19 cellular contexts compared by ENCODE assay signal in genomic region chr1:184879876-184880275, GRCh38.
"Had no signal": no experiment of that assay in that cellular context is flagged by ENCODE, and none has a peak within 500 bp of the region (broad histone marks: within the 10 kb centered on the region; RNA-seq: fewer than 3 reads in every experiment).

No MANE protein-coding gene starts in this region.

- H3K4me3 ChIP-seq: gastrocnemius medialis, mucosa of descending colon, testis, uterus had no signal

- ATAC-seq: activated CD4-positive, CD25-positive, alpha-beta regulatory T cell treated with anti-CD3 and anti-CD28 coated beads, Interleukin-2, amount 50 U/mL, for 24 hours; gastrocnemius medialis; left lobe of liver; mucosa of descending colon; naive thymus-derived CD8-positive, alpha-beta T cell; stimulated activated naive CD8-positive, alpha-beta T cell treated with anti-CD3 and anti-CD28 coated beads, Interleukin-15, Interleukin-2, amounts not matched to agents 100 U/mL and 50 U/mL, for 24 hours had no signal

- H3K4me1 ChIP-seq: uterus had no signal

- H3K27me3 ChIP-seq: gastrocnemius medialis, testis, uterus had no signal

- H3K27ac ChIP-seq: epithelial cell of prostate, testis, uterus had no signal

- DNase-seq: activated CD4-positive, alpha-beta T cell treated with anti-CD3 and anti-CD28 coated beads, Interleukin-2, amount 50 U/mL, for 1 hour; activated naive CD4-positive, alpha-beta T cell; activated naive CD8-positive, alpha-beta T cell treated with anti-CD3 and anti-CD28 coated beads, Interleukin-2, amount 10 ng/mL, durations not matched to agents 7 days and 5 days; dermis blood vessel endothelial cell; gastrocnemius medialis; islet precursor cell; mucosa of descending colon; naive thymus-derived CD8-positive, alpha-beta T cell; posterior cingulate gyrus; small intestine; stimulated activated CD4-positive, alpha-beta T cell treated with anti-CD3 and anti-CD28 coated beads, Interleukin-4, amount 100 ng/mL, for 4 hours; stimulated activated CD8-positive, alpha-beta memory T cell treated with anti-CD3 and anti-CD28 coated beads, Interleukin-4, amount 100 ng/mL, for 48 hours; stimulated activated naive CD8-positive, alpha-beta T cell treated with anti-CD3 and anti-CD28 coated beads, Interleukin-15, Interleukin-2, amounts not matched to agents 100 U/mL and 50 U/mL, for 24 hours; SW 1271; testis; uterus had no signal

- H3K36me3 ChIP-seq: gastrocnemius medialis, uterus had no signal

- H3K9me3 ChIP-seq: gastrocnemius medialis, mucosa of descending colon, testis, uterus had no signal
